ENCODE assay signal across 24 cellular contexts in genomic region chr5:24986326-24986725, GRCh38.
"Had no signal": no experiment of that assay in that cellular context is flagged by ENCODE, and none has a peak within 500 bp of the region (broad histone marks: within the 10 kb centered on the region; RNA-seq: fewer than 3 reads in every experiment).

No MANE protein-coding gene starts in this region.

- H3K4me3 ChIP-seq: stomach, suprapubic skin, testis, thoracic aorta, thyroid gland, tibial artery, tibial nerve, transverse colon, upper lobe of left lung, upper lobe of right lung, uterus, vagina had no signal

- H3K36me3 ChIP-seq: stomach, suprapubic skin, thoracic aorta, thyroid gland, tibial artery, tibial nerve, transverse colon, upper lobe of left lung, upper lobe of right lung, uterus, vagina had no signal

- DNase-seq: stimulated activated CD4-positive, alpha-beta T cell treated with anti-CD3 and anti-CD28 coated beads, Interleukin-2, amount 100 ng/mL, for 48 hours; stimulated activated CD4-positive, alpha-beta T cell treated with anti-CD3 and anti-CD28 coated beads, Interleukin-4, amount 100 ng/mL, for 1 hour; stimulated activated CD4-positive, alpha-beta T cell treated with anti-CD3 and anti-CD28 coated beads, Interleukin-4, amount 100 ng/mL, for 24 hours; stimulated activated CD4-positive, alpha-beta T cell treated with anti-CD3 and anti-CD28 coated beads, Interleukin-4, amount 100 ng/mL, for 4 hours; stimulated activated CD8-positive, alpha-beta memory T cell treated with anti-CD3 and anti-CD28 coated beads, Interleukin-4, amount 100 ng/mL, for 48 hours; stimulated activated naive B cell treated with anti-CD40 and anti-IgM and Interleukin-4, amounts not matched to agents 10 μg/mL and 1 μg/mL and 100 μg/mL, for 72 hours; stimulated activated naive CD4-positive, alpha-beta T cell; stimulated activated naive CD4-positive, alpha-beta T cell treated with Interleukin-2 at 50 U/mL for 16 hours; stimulated activated naive CD8-positive, alpha-beta T cell treated with anti-CD3 and anti-CD28 coated beads, Interleukin-15, amount 100 ng/mL, for 72 hours; stimulated activated naive CD8-positive, alpha-beta T cell treated with anti-CD3 and anti-CD28 coated beads, Interleukin-15, Interleukin-2, amounts not matched to agents 100 U/mL and 50 U/mL, for 24 hours; stomach; substantia nigra; testis; thyroid gland; tibial artery; transverse colon; trophoblast cell; upper lobe of left lung; upper lobe of right lung; uterus had no signal

- H3K9me3 ChIP-seq: suprapubic skin, testis, thoracic aorta, thyroid gland, tibial artery, tibial nerve, transverse colon, upper lobe of left lung, upper lobe of right lung, uterus, vagina had no signal

- H3K27ac ChIP-seq: stomach, suprapubic skin, testis, thoracic aorta, thyroid gland, tibial artery, tibial nerve, transverse colon, upper lobe of left lung, upper lobe of right lung, uterus, vagina had no signal

- H3K27me3 ChIP-seq: stomach, suprapubic skin, testis, thyroid gland, tibial artery, tibial nerve, transverse colon, upper lobe of left lung, upper lobe of right lung, uterus, vagina had no signal
